Comparison of ENCODE assay signal across 8 cellular contexts in the genomic region with DNA sequence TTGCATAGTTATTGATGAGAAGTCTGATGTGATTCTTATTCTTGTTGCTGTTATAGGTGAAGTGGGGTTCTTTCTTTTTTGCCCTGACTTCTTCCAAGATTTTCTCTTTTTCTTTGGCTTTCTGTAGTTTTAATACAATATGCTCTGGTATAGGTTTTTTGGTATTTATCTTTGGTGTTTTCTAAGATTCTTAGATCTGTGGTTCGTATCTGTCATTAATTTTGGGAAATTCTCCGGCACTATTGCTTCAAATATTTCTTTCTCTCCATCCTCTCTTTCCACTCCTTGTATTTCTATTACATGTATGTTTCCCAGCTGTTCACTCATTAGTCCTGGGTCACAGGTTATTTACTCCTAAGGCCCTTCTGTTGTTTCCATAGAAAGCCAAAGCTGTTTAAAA.
"Had no signal": no experiment of that assay in that cellular context is flagged by ENCODE, and none has a peak within 500 bp of the region (broad histone marks: within the 10 kb centered on the region; RNA-seq: fewer than 3 reads in every experiment).

No MANE protein-coding gene starts in this region.

- H3K4me3 ChIP-seq: GM12878 had no signal

- FAIRE-seq: G401.6, GM12878, GM12891, GM12892, GM18507, GM19239 had no signal

- ATAC-seq: GM12878 had no signal

- DNase-seq: GDM1, GF-D8 had no signal
